In the genomic region with DNA sequence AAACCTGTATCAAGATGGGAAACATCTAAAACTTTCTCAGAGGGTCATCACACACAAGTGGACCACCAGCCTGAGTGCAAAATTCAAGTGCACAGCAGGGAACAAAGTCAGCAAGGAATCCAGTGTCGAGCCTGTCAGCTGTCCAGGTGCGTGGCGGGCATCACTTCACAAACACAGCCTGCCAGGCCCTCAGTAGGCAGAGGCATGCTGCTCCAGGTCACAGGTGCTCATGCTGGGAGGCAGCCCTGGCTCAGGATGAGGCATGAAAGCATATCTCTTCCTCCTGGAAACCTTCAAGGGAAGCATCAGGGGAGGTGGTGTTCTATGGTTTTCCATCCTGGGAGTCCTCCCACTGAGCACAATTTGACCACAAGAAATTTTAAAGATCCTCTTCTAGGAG, we compare ENCODE assay signal across 20 cellular contexts. TPM values are rescaled to one million over a fixed set of nuclear protein-coding genes. Genes with fewer than 3 reads are reported as not detected.
A peak's percentile ranks its signal among the peaks of the same experiment; 100 is the strongest.
DNase-seq lines count a peak whose midpoint lies in the region; ATAC-seq and TF ChIP-seq lines count a peak whose summit lies in the region.
"Had no signal": no experiment of that assay in that cellular context is flagged by ENCODE, and none has a peak within 500 bp of the region (broad histone marks: within the 10 kb centered on the region; RNA-seq: fewer than 3 reads in every experiment).

No MANE protein-coding gene starts in this region.

- peak overlapping the region; percentile 97 for H3K4me3 Mint-ChIP-seq in activated T-cell treated with anti-CD3 and anti-CD28 coated beads, Interleukin-2, amount 50 U/mL, for 4 hours
- peak overlapping the region; percentile 56 to 100 (median 63) for H3K4me3 Mint-ChIP-seq in T-cell
- H3K4me3 Mint-ChIP-seq in activated naive CD8-positive, alpha-beta T cell treated with anti-CD3 and anti-CD28 coated beads, Interleukin-2, amount 10 ng/mL, durations not matched to agents 7 days and 5 days = peak overlapping the region; percentile 83
- peak overlapping the region; percentile 93 for H3K4me3 Mint-ChIP-seq in stimulated activated effector memory CD8-positive, alpha-beta T cell treated with anti-CD3 and anti-CD28 coated beads, Interleukin-12 subunit alpha, Interleukin-12 subunit beta, amount 100 ng/mL, for 72 hours
- H3K4me3 Mint-ChIP-seq: neural progenitor cell had no signal

- no peaks in the 10 kb centered on the region for H3K9me3 Mint-ChIP-seq in activated T-cell treated with anti-CD3 and anti-CD28 coated beads, Interleukin-2, amount 50 U/mL, for 4 hours
- H3K9me3 Mint-ChIP-seq in T-cell = no peaks in the 10 kb centered on the region
- H3K9me3 Mint-ChIP-seq in activated naive CD8-positive, alpha-beta T cell treated with anti-CD3 and anti-CD28 coated beads, Interleukin-2, amount 10 ng/mL, durations not matched to agents 7 days and 5 days = no peaks in the 10 kb centered on the region
- H3K9me3 Mint-ChIP-seq in stimulated activated effector memory CD8-positive, alpha-beta T cell treated with anti-CD3 and anti-CD28 coated beads, Interleukin-12 subunit alpha, Interleukin-12 subunit beta, amount 100 ng/mL, for 72 hours = no peaks in the 10 kb centered on the region

- peaks cover 56% of the 10 kb centered on the region for H3K4me1 Mint-ChIP-seq in activated T-cell treated with anti-CD3 and anti-CD28 coated beads, Interleukin-2, amount 50 U/mL, for 4 hours (ENCODE audit: low read depth)
- peaks cover 66 to 88% (median 66%) of the 10 kb centered on the region in 3 donors for H3K4me1 Mint-ChIP-seq in T-cell
- H3K4me1 Mint-ChIP-seq in activated naive CD8-positive, alpha-beta T cell treated with anti-CD3 and anti-CD28 coated beads, Interleukin-2, amount 10 ng/mL, durations not matched to agents 7 days and 5 days = peaks cover 59% of the 10 kb centered on the region
- peaks cover 64% of the 10 kb centered on the region for H3K4me1 Mint-ChIP-seq in stimulated activated effector memory CD8-positive, alpha-beta T cell treated with anti-CD3 and anti-CD28 coated beads, Interleukin-12 subunit alpha, Interleukin-12 subunit beta, amount 100 ng/mL, for 72 hours

- DNase-seq in activated T-cell treated with anti-CD3 and anti-CD28 coated beads, Interleukin-2, amount 50 U/mL, for 4 hours = no peak
- no peak for DNase-seq in activated T-cell treated with anti-CD3 and anti-CD28 coated beads for 4 hours
- no peak for DNase-seq in T-cell
- no peak for DNase-seq in activated naive CD8-positive, alpha-beta T cell treated with anti-CD3 and anti-CD28 coated beads, Interleukin-2, amount 10 ng/mL, durations not matched to agents 7 days and 5 days
- DNase-seq in stimulated activated effector memory CD8-positive, alpha-beta T cell treated with anti-CD3 and anti-CD28 coated beads, Interleukin-12 subunit alpha, Interleukin-12 subunit beta, amount 100 ng/mL, for 72 hours (ENCODE audit: low spot score in 2 of 2) = peak in 1 of 2 donors; percentile 52
- no peak for DNase-seq in GM10248 (ENCODE audit: extremely low spot score)
- DNase-seq: cortex of kidney; DMS79 treated with DMSO at 0.1 percent for 48 hours; left lung; NCI-H1436 treated with DMSO at 0.1 percent for 48 hours; NCI-H2171; Peyer's patch; SJCRH30; stimulated activated naive CD4-positive, alpha-beta T cell treated with Interleukin-2 at 50 U/mL for 16 hours; trophoblast cell had no signal

- H3K27me3 Mint-ChIP-seq in activated T-cell treated with anti-CD3 and anti-CD28 coated beads, Interleukin-2, amount 50 U/mL, for 4 hours (ENCODE audit: low read depth) = no peaks in the 10 kb centered on the region
- no peaks in the 10 kb centered on the region for H3K27me3 Mint-ChIP-seq in T-cell
- no peaks in the 10 kb centered on the region for H3K27me3 Mint-ChIP-seq in activated naive CD8-positive, alpha-beta T cell treated with anti-CD3 and anti-CD28 coated beads, Interleukin-2, amount 10 ng/mL, durations not matched to agents 7 days and 5 days

- H3K27ac Mint-ChIP-seq in T-cell = peak overlapping the region; percentile 99 to 100
- H3K27ac Mint-ChIP-seq in activated naive CD8-positive, alpha-beta T cell treated with anti-CD3 and anti-CD28 coated beads, Interleukin-2, amount 10 ng/mL, durations not matched to agents 7 days and 5 days = peak overlapping the region; percentile 96
- H3K27ac Mint-ChIP-seq in stimulated activated effector memory CD8-positive, alpha-beta T cell treated with anti-CD3 and anti-CD28 coated beads, Interleukin-12 subunit alpha, Interleukin-12 subunit beta, amount 100 ng/mL, for 72 hours = peak overlapping the region; percentile 99
- H3K27ac Mint-ChIP-seq: neural progenitor cell had no signal

- CTCF ChIA-PET in T-cell (lab: Charles Lee) (interaction anchor here (0.6 to 0.8 kb wide), 2 partner anchors 9 to 39 kb away, joined by 3 read pairs; no protein-coding TSS in a partner anchor), GM10248 (lab: Yijun Ruan, JAX) (interaction anchor here (1.0 to 1.9 kb wide), 4 partner anchors 9 to 118 kb away, joined by 4 to 5 read pairs (median 4); no protein-coding TSS in a partner anchor)

- POLR2A ChIA-PET in T-cell (lab: Charles Lee) (interaction anchor here in 1 of 2 donors (2.2 kb wide), 1 partner anchor 22 kb away, joined by 8 read pairs; no protein-coding TSS in a partner anchor), GM10248 (lab: Yijun Ruan, JAX) (no interaction called here)
- POLR2A ChIA-PET in activated naive CD8-positive, alpha-beta T cell treated with anti-CD3 and anti-CD28 coated beads, Interleukin-2, amount 10 ng/mL, durations not matched to agents 7 days and 5 days (lab: Charles Lee) = interaction anchor here (4.9 to 17.3 kb wide), 3 partner anchors 11 to 42 kb away, joined by 65 to 316 read pairs (median 85); no protein-coding TSS in a partner anchor

- peaks cover 83% of the 10 kb centered on the region for H3K36me3 Mint-ChIP-seq in activated T-cell treated with anti-CD3 and anti-CD28 coated beads, Interleukin-2, amount 50 U/mL, for 4 hours (ENCODE audit: insufficient read depth)
- H3K36me3 Mint-ChIP-seq in T-cell = peaks cover 79% of the 10 kb centered on the region
- H3K36me3 Mint-ChIP-seq in activated naive CD8-positive, alpha-beta T cell treated with anti-CD3 and anti-CD28 coated beads, Interleukin-2, amount 10 ng/mL, durations not matched to agents 7 days and 5 days = peaks cover 79% of the 10 kb centered on the region
- H3K36me3 Mint-ChIP-seq in stimulated activated effector memory CD8-positive, alpha-beta T cell treated with anti-CD3 and anti-CD28 coated beads, Interleukin-12 subunit alpha, Interleukin-12 subunit beta, amount 100 ng/mL, for 72 hours = peaks cover 100% of the 10 kb centered on the region
- H3K36me3 Mint-ChIP-seq: neural progenitor cell had no signal

- no peak for TF ChIP-seq CTCF in GM10248 (IDR thresholded peaks at IDR 0.05; ENCODE audit: control extremely low read depth, extremely low read depth, low read depth, missing control alignments)

- no peak for ATAC-seq in activated T-cell treated with anti-CD3 and anti-CD28 coated beads, Interleukin-2, amount 50 U/mL, for 4 hours
- ATAC-seq in T-cell (replicated peaks in 1 of 4) (no peak), GM21447 (IDR thresholded peaks at IDR 0.05; ENCODE audit: unreplicated experiment) (no peak)
- no peak for ATAC-seq in activated naive CD8-positive, alpha-beta T cell treated with anti-CD3 and anti-CD28 coated beads, Interleukin-2, amount 10 ng/mL, durations not matched to agents 7 days and 5 days (ENCODE audit: low read depth)
- no peak for ATAC-seq in stimulated activated effector memory CD8-positive, alpha-beta T cell treated with anti-CD3 and anti-CD28 coated beads, Interleukin-12 subunit alpha, Interleukin-12 subunit beta, amount 100 ng/mL, for 72 hours
- ATAC-seq: left lung had no signal

RNA-seq across cellular contexts. Expression of a gene that starts 6.3 kb away (rescaled TPM):
- 100 to 1,000 TPM; 353 to 393 (median 374) TPM for total RNA-seq in activated T-cell treated with anti-CD3 and anti-CD28 coated beads, Interleukin-2, amount 50 U/mL, for 4 hours
- 100 to 1,000 TPM; 119 to 209 (median 158) TPM for total RNA-seq in T-cell
- 100 to 1,000 TPM; 227 to 229 TPM for total RNA-seq in activated naive CD8-positive, alpha-beta T cell treated with anti-CD3 and anti-CD28 coated beads, Interleukin-2, amount 10 ng/mL, durations not matched to agents 7 days and 5 days
- total RNA-seq: bronchial epithelial cell, endothelial cell of umbilical vein, H4, SJCRH30 had no signal
